25 cellular contexts compared by ENCODE assay signal in genomic region chr14:66831190-66831589, GRCh38.
"Had no signal": no experiment of that assay in that cellular context is flagged by ENCODE, and none has a peak within 500 bp of the region (broad histone marks: within the 10 kb centered on the region; RNA-seq: fewer than 3 reads in every experiment).

No MANE protein-coding gene starts in this region.

- H3K9me3 ChIP-seq: MG63, SJSA1 had no signal

- H3K27ac ChIP-seq: HL-60, SJSA1, SK-N-MC had no signal

- FAIRE-seq: RCC 7860 had no signal

- H3K36me3 ChIP-seq: MG63, SJSA1 had no signal

- H3K27me3 ChIP-seq: MG63, SJSA1 had no signal

- H3K4me3 ChIP-seq: MG63, SJSA1, SK-N-MC had no signal

- DNase-seq: Karpas-422, KG1, MG63, NCI-H1092, NCI-H1105 treated with DMSO at 0.1 percent for 48 hours, NCI-H1417 treated with DMSO at 0.1 percent for 48 hours, NCI-H146, NCI-H1694 treated with DMSO at 0.1 percent for 48 hours, NCI-H1930, NCI-H2081, NCI-H2107, NCI-H2227 treated with DMSO at 0.1 percent for 48 hours, NCI-H446, NCI-H510A, NCI-H524 treated with DMSO at 0.1 percent for 48 hours, NCI-H69, NCI-H774, Right ventricle myocardium superior, RPMI8226, SIG-M5, T-helper 1 cell had no signal

- H3K4me1 ChIP-seq: SJSA1 had no signal
